Comparison of ENCODE assay signal across 8 cellular contexts in the genomic region with DNA sequence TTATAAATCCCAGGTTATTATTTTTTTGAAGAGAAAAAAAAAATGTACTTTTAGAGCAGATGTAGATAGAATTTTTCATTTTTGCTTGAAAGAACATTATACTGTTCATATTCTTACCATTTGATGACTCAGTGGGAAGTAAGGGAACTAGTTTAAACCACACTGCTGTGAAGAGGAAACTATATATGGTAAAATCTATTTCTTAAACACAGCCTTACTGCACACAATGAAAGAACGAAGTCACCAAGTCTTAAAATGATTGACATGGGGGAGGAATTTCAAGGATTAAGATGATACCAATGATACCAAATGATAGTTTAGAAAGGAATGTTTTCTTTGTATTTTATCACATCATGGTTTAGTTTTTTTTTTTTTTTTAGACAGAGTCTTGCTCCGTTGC. TPM values are rescaled to one million over a fixed set of nuclear protein-coding genes. Genes with fewer than 3 reads are reported as not detected.
DNase-seq lines count a peak whose midpoint lies in the region; ATAC-seq and TF ChIP-seq lines count a peak whose summit lies in the region.

No MANE protein-coding gene starts in this region.

- peaks cover 33% of the 10 kb centered on the region for H3F3A ChIP-seq in SU-DHL-6 (ENCODE audit: insufficient read depth)

- H3K4me2 ChIP-seq in SU-DHL-6 (ENCODE audit: low read depth, low read length, poor library complexity, severe bottlenecking): peak overlapping the region; percentile 71

- H3K4me1 Mint-ChIP-seq in Caco-2 (ENCODE audit: low read depth, unreplicated experiment): peaks cover 10% of the 10 kb centered on the region

- H3K4me3 Mint-ChIP-seq in Caco-2 (ENCODE audit: unreplicated experiment): no peak overlapping the region

- peaks cover 92% of the 10 kb centered on the region for H3K79me2 ChIP-seq in ACC112 (ENCODE audit: control insufficient read depth, insufficient read depth, low read length, unreplicated experiment)
- peaks cover 99% of the 10 kb centered on the region for H3K79me2 ChIP-seq in SU-DHL-6 (ENCODE audit: insufficient read depth, low read length)

- H3K36me3 ChIP-seq in ACC112 (ENCODE audit: insufficient read depth, low read length) (0 out of 2 replicates have a peak, but pooled peaks cover 5% of the 10 kb centered on the region), SU-DHL-6 (ENCODE audit: low read length) (peaks cover 20% of the 10 kb centered on the region; the same call in 1 of the 2 replicates), HAP-1 (replicated peaks) (peaks cover 9% of the 10 kb centered on the region; the same call in 1 of the 2 replicates), Caco-2 (ENCODE audit: control insufficient read depth, insufficient read depth, low read length) (no peaks in the 10 kb centered on the region)

- H3K4me1 ChIP-seq in ACC112 (ENCODE audit: control insufficient read depth, insufficient read depth, low read length, unreplicated experiment) (peaks cover 34% of the 10 kb centered on the region), HAP-1 (peaks cover 12% of the 10 kb centered on the region), Caco-2 (peaks cover 7% of the 10 kb centered on the region; the same call in 1 of the 2 replicates)

- BruUV-seq in Caco-2 (replicated peaks; lab: Mats Ljungman, UMichigan): no TSS peak

- CTCF ChIA-PET in Caco-2 (lab: Charles Lee): no interaction called here

- peaks cover 47% of the 10 kb centered on the region for H4K20me1 ChIP-seq in SU-DHL-6 (ENCODE audit: low read depth, low read length)

- POLR2A ChIA-PET in Caco-2 (lab: Charles Lee): no interaction called here

- H3K27ac ChIP-seq in ACC112 (ENCODE audit: low read depth, low read length) (peak overlapping the region; percentile 91), SU-DHL-6 (ENCODE audit: low read depth, low read length) (peak overlapping the region; percentile 50; the same call in 1 of the 2 replicates)

- H3K27me3 ChIP-seq in ACC112 (ENCODE audit: insufficient read depth, low read length) (no peaks in the 10 kb centered on the region), SU-DHL-6 (ENCODE audit: low read length) (no peaks in the 10 kb centered on the region), HAP-1 (ENCODE audit: low read depth) (no peaks in the 10 kb centered on the region), Caco-2 (replicated peaks; ENCODE audit: control insufficient read depth, insufficient read depth, low read length) (no peaks in the 10 kb centered on the region)

- H3K27me3 Mint-ChIP-seq in Caco-2 (ENCODE audit: insufficient read depth, unreplicated experiment): no peaks in the 10 kb centered on the region

- H3K9me3 Mint-ChIP-seq in Caco-2 (ENCODE audit: unreplicated experiment): no peaks in the 10 kb centered on the region

- in situ Hi-C loops in HAP-1 (cut with MboI; ENCODE audit: low sequenced_read_pairs): no loop called here

- H3K9me2 ChIP-seq in SU-DHL-6 (replicated peaks; ENCODE audit: insufficient read depth, low read length): no peaks in the 10 kb centered on the region

- H3K4me3 ChIP-seq in ACC112 (ENCODE audit: low read depth, low read length) (peak overlapping the region; percentile 51), SU-DHL-6 (ENCODE audit: insufficient read depth, low read length, poor library complexity, severe bottlenecking) (no peak overlapping the region), HAP-1 (no peak overlapping the region), Caco-2 (ENCODE audit: low read depth, low read length) (no peak overlapping the region)

- peaks cover 32% of the 10 kb centered on the region for H3K36me3 Mint-ChIP-seq in Caco-2 (ENCODE audit: insufficient read depth, unreplicated experiment)

- intact Hi-C loops in Caco-2 (cut with micrococcal nuclease; ENCODE audit: unreplicated experiment): no loop called here

- H3K9ac ChIP-seq in SU-DHL-6 (ENCODE audit: low read length): peak overlapping the region; percentile 100; the same call in 1 of the 2 replicates

- no peak for TF ChIP-seq CTCF in SU-DHL-6 (IDR thresholded peaks at IDR 0.05; ENCODE audit: insufficient read depth, low read length, poor library complexity, severe bottlenecking)
- TF ChIP-seq CTCF in Caco-2 (IDR thresholded peaks at IDR 0.05; ENCODE audit: insufficient read depth in 1 of 2, low read depth in 1 of 2, low read length in 1 of 2, severe bottlenecking in 1 of 2, unreplicated experiment in 1 of 2): no peak

- no peak overlapping the region for H3K27ac Mint-ChIP-seq in Caco-2 (ENCODE audit: unreplicated experiment)

- ATAC-seq in GM21447 (IDR thresholded peaks at IDR 0.05; ENCODE audit: unreplicated experiment): peak; percentile 31

- DNase-seq in fibroblast of the conjunctiva (ENCODE audit: low read depth) (peak; percentile 39), HUDEP-2 (lab: John Stamatoyannopoulos, UW; ENCODE audit: unreplicated experiment in 76 of 76) (no peak), HAP-1 (ENCODE audit: low spot score in 2 of 2) (no peak), middle frontal gyrus (ENCODE audit: extremely low spot score, low spot score) (no peak), Caco-2 (no peak)

- H2AFZ ChIP-seq in ACC112 (ENCODE audit: low read length, unreplicated experiment): no peak overlapping the region
- H2AFZ ChIP-seq in SU-DHL-6 (ENCODE audit: low read depth, low read length, severe bottlenecking): no peak overlapping the region

- H3K9me3 ChIP-seq in SU-DHL-6 (ENCODE audit: insufficient read depth, low read length) (no peaks in the 10 kb centered on the region), HAP-1 (no peaks in the 10 kb centered on the region), Caco-2 (no peaks in the 10 kb centered on the region)

RNA-seq across cellular contexts. Expression of gene ACTR2, which starts 5.0 kb away (rescaled TPM):
- total RNA-seq in Caco-2 (2022): 248 and 259 TPM in 2 replicates
